8 cellular contexts compared by ENCODE assay signal in genomic region chr17:68512247-68512966, GRCh38. TPM values are rescaled to one million over a fixed set of nuclear protein-coding genes. Genes with fewer than 3 reads are reported as not detected.
DNase-seq lines count a peak whose midpoint lies in the region; ATAC-seq and TF ChIP-seq lines count a peak whose summit lies in the region.

TSS of gene PRKAR1A (plus strand) at chr17:68512430. CDS start at chr17:68515400, 2,970 bp downstream.

- peaks cover 42% of the 10 kb centered on the region for H4K20me1 ChIP-seq in SK-N-SH (ENCODE audit: insufficient read depth)

- ATAC-seq in HG02610 (IDR thresholded peaks at IDR 0.05; ENCODE audit: unreplicated experiment), result peak; percentile 93

- H3K9me3 ChIP-seq in SK-N-SH (no peaks in the 10 kb centered on the region), neutrophil (no peaks in the 10 kb centered on the region)

- H3K4me1 ChIP-seq in SK-N-SH (ENCODE audit: control insufficient read depth in 1 of 2, insufficient read depth in 2 of 2, low read depth in 1 of 2, low read length in 1 of 2), result peaks cover 17 to 27% of the 10 kb centered on the region in 2 experiments; a peak in 2 of 4 replicates
- peaks cover 59 to 61% of the 10 kb centered on the region in 2 experiments for H3K4me1 ChIP-seq in neutrophil (ENCODE audit: control insufficient read depth in 1 of 2, insufficient read depth in 1 of 2, low read depth in 1 of 2, low read length in 1 of 2)

- no peak for TF ChIP-seq RAD21 in SK-N-SH (IDR thresholded peaks at IDR 0.05; ENCODE audit: low read length)

- H3K9ac ChIP-seq in SK-N-SH, result peak within 1 kb of the TSS; percentile 92

- 1% methylated on average over 32 of the region's 81 CpGs for WGBS in SK-N-SH (ENCODE audit: low lambda C conversion rate)

- peak; percentile 95 for DNase-seq in GM10248 (ENCODE audit: extremely low spot score)
- peak; percentile 96 for DNase-seq in NCI-H1092 (lab: John Stamatoyannopoulos, UW)
- peak; percentile 98 for DNase-seq in SK-N-SH
- peak; percentile 89 for DNase-seq in activated naive CD4-positive, alpha-beta T cell treated with anti-CD3 and anti-CD28 coated beads, Interleukin-2, amount 50 U/mL, for 16 hours
- peak; percentile 95 for DNase-seq in germinal center (ENCODE audit: low spot score)

- TF ChIP-seq CTCF in GM10248 (IDR thresholded peaks at IDR 0.05; ENCODE audit: control extremely low read depth, extremely low read depth, low read depth, missing control alignments), result no peak
- no peak for TF ChIP-seq CTCF in SK-N-SH (IDR thresholded peaks at IDR 0.05)
- peak; percentile 49 for TF ChIP-seq CTCF in neutrophil (IDR thresholded peaks at IDR 0.05)
- TF ChIP-seq CTCF in subcutaneous adipose tissue (IDR thresholded peaks at IDR 0.05; ENCODE audit: low read depth), result no peak

- peaks cover 10% of the 10 kb centered on the region for H3F3A ChIP-seq in SK-N-SH (replicated peaks; ENCODE audit: insufficient read depth)

- H3K4me3 ChIP-seq in SK-N-SH (ENCODE audit: low read depth in 2 of 2, low read length in 1 of 2) (peak within 1 kb of the TSS; percentile 78 to 98), neutrophil (ENCODE audit: low read depth in 1 of 2, low read length in 1 of 2) (peak within 1 kb of the TSS; percentile 89 to 98)

- H3K4me2 ChIP-seq in SK-N-SH, result peak within 1 kb of the TSS; percentile 96

- peaks cover 52% of the 10 kb centered on the region for H3K79me2 ChIP-seq in SK-N-SH (ENCODE audit: insufficient read depth)

- POLR2A ChIA-PET in GM10248 (lab: Yijun Ruan, JAX), result interaction anchor here (0.7 kb wide), 1 partner anchor 30 kb away, joined by 3 read pairs; no protein-coding TSS in a partner anchor
- POLR2A ChIA-PET in SK-N-SH (lab: Yijun Ruan, JAX), result interaction anchor here (0.5 to 0.9 kb wide), 6 partner anchors 14 to 1093 kb away, joined by 3 to 4 read pairs (median 4); no protein-coding TSS in a partner anchor

- CTCF ChIA-PET in GM10248 (lab: Yijun Ruan, JAX), result interaction anchor here (1.0 to 2.0 kb wide), 6 partner anchors 11 to 260 kb away, joined by 3 to 5 read pairs (median 4); no protein-coding TSS in a partner anchor
- CTCF ChIA-PET in SK-N-SH (lab: Yijun Ruan, JAX), result interaction anchor here (0.9 to 2.5 kb wide), 8 partner anchors 10 to 312 kb away, joined by 3 to 14 read pairs (median 4); no protein-coding TSS in a partner anchor

- peak in 1 of 2 experiments; percentile 3; a peak in 3 of 4 replicates for TF ChIP-seq EP300 in SK-N-SH (IDR thresholded peaks at IDR 0.05; ENCODE audit: borderline replicate concordance in 1 of 2, low read depth in 1 of 2, low read length in 1 of 2)

- H3K36me3 ChIP-seq in SK-N-SH (replicated peaks in 1 of 2; ENCODE audit: control insufficient read depth in 1 of 2, insufficient read depth in 2 of 2, low read length in 1 of 2), result peaks cover 23 to 27% of the 10 kb centered on the region in 2 experiments
- peaks cover 29% of the 10 kb centered on the region for H3K36me3 ChIP-seq in neutrophil

- H3K9me2 ChIP-seq in SK-N-SH, result no peaks in the 10 kb centered on the region

- H3K27ac ChIP-seq in SK-N-SH (ENCODE audit: low read depth in 2 of 2, low read length in 1 of 2), result peak within 1 kb of the TSS; percentile 97 to 98
- H3K27ac ChIP-seq in neutrophil, result peak within 1 kb of the TSS; percentile 100

- H2AFZ ChIP-seq in SK-N-SH (ENCODE audit: low read depth), result peak within 1 kb of the TSS; percentile 98

- no peaks in the 10 kb centered on the region for H3K27me3 ChIP-seq in SK-N-SH (ENCODE audit: insufficient read depth)
- no peaks in the 10 kb centered on the region for H3K27me3 ChIP-seq in neutrophil

TF ChIP-seq in SK-N-SH, 30 proteins besides CTCF, POLR2A, EP300 and RAD21:
- TF ChIP-seq IRF3 (IDR thresholded peaks at IDR 0.05; ENCODE audit: low read depth, low read length) (peak; percentile 34; the same call in 1 of the 2 replicates), POLR2AphosphoS5 (IDR thresholded peaks at IDR 0.05; ENCODE audit: low read depth, low read length) (peak; percentile 81), NFIC (IDR thresholded peaks at IDR 0.05; ENCODE audit: borderline replicate concordance) (peak; percentile 47; the same call in 1 of the 2 replicates), RCOR1 (IDR thresholded peaks at IDR 0.05; ENCODE audit: low read length) (no peak), TEAD4 (IDR thresholded peaks at IDR 0.05; ENCODE audit: borderline replicate concordance, insufficient read depth) (no peak), TAF1 (IDR thresholded peaks at IDR 0.05; ENCODE audit: borderline replicate concordance, low read depth, low read length) (peak; percentile 60; the same call in 1 of the 2 replicates), MXI1 (IDR thresholded peaks at IDR 0.05; ENCODE audit: low read depth, low read length) (0 out of 2 replicates have a peak, but pooled peaks have one; percentile 5), RFX5 (IDR thresholded peaks at IDR 0.05; ENCODE audit: low read length) (peak; percentile 80), FOSL2 (IDR thresholded peaks at IDR 0.05; ENCODE audit: borderline replicate concordance, low read depth) (no peak), JUND (IDR thresholded peaks at IDR 0.05) (no peak), NRF1 (IDR thresholded peaks at IDR 0.05; ENCODE audit: low read depth, low read length) (no peak), GATA2 (CRISPR knock-in tag; IDR thresholded peaks at IDR 0.05) (0 out of 2 replicates have a peak, but pooled peaks have one; percentile 9), RXRA (IDR thresholded peaks at IDR 0.05; ENCODE audit: borderline replicate concordance, low read depth) (no peak), FOXM1 (IDR thresholded peaks at IDR 0.05; ENCODE audit: low read depth) (no peak), USF1 (IDR thresholded peaks at IDR 0.05; ENCODE audit: borderline replicate concordance, low read depth) (no peak), MAX (IDR thresholded peaks at IDR 0.05; ENCODE audit: low read depth) (peak; percentile 29; the same call in 1 of the 2 replicates), EZH2phosphoT487 (IDR thresholded peaks at IDR 0.05; ENCODE audit: borderline replicate concordance, low read depth) (no peak), GABPA (IDR thresholded peaks at IDR 0.05; ENCODE audit: low read depth) (peak; percentile 72), PBX3 (IDR thresholded peaks at IDR 0.05) (no peak), CHD2 (IDR thresholded peaks at IDR 0.05; ENCODE audit: low read length, partially characterized antibody) (peak; percentile 54), FOXJ3 (CRISPR knock-in tag; IDR thresholded peaks at IDR 0.05) (0 out of 2 replicates have a peak, but pooled peaks have one; percentile 18), YY1 (IDR thresholded peaks at IDR 0.05; ENCODE audit: low read depth) (peak; percentile 96), ZBTB33 (IDR thresholded peaks at IDR 0.05; ENCODE audit: borderline replicate concordance, low read depth) (no peak)

RNA-seq across cellular contexts. Expression of gene PRKAR1A, which starts in this region (rescaled TPM):
- 195 and 224 TPM in 2 replicates for polyA plus RNA-seq in SK-N-SH (2012; rRNA removed)
- 189 and 197 TPM in 2 replicates for polyA plus RNA-seq in SK-N-SH (2012; cell fraction: cytosol; rRNA removed)
- polyA plus RNA-seq in SK-N-SH (2012; cell fraction: nucleus; rRNA removed), result 116 and 207 TPM in 2 replicates
- 100 to 1,000 TPM; 388 to 501 (median 431) TPM for total RNA-seq in subcutaneous adipose tissue

Comparison
In these comparisons a context has a peak if more than half of its experiments do, and no peak if none do; other contexts are left out.
1. Peak in every context shown above with its lines: DNase-seq, ATAC-seq, H3K4me3 ChIP-seq and H3K27ac ChIP-seq.